8 cellular contexts compared by ENCODE assay signal in the genomic region with DNA sequence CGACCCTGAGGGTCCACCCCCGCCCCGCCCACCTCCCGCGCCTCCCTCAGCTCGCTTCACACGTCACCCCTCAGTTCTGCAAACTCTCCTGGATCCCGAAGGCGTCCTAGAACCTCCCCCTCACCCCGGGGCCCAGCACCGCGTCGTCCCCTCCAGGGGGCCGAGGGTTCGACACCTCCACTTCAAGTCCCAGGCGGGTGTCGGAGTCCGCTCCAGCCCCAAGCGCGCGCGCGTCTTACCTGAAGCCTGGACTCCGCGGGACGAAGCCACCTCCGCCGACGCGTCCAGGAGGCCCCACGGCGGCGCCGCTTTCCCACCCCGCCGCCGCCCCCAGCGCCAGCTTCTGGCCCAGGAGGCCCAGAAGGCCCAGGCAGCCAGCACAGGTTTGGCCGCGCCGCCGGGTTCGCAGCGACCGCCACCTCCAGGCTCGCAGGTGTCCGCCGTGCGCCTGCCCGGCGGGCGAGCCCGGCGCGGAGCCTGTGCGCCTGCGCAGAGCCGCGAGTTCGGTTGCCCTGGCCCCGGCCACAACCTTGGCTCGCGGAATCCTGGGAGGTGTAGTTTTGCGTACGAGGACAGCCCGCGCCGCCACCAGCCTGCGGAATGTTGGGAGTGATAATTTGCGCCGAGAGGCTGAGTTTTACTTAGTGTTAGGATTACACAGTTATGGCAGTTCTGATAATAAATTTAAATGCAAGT. TPM values are rescaled to one million over a fixed set of nuclear protein-coding genes. Genes with fewer than 3 reads are reported as not detected.
DNase-seq lines count a peak whose midpoint lies in the region; ATAC-seq and TF ChIP-seq lines count a peak whose summit lies in the region.

A gene (minus strand): TSS at position 483 of the 696 bp plus-strand sequence. CDS start 24,648 bp downstream, outside the sequence.

- H3K4me1 ChIP-seq in left lung, result peaks cover 13 to 24% of the 10 kb centered on the region in 2 donors

- H3K4me3 ChIP-seq in AG04449 (ENCODE audit: low read depth, low read length) (peak within 1 kb of the TSS; percentile 75), left lung (peak within 1 kb of the TSS; percentile 79 to 86)

- H3K27me3 ChIP-seq in left lung, result no peaks in the 10 kb centered on the region

- CTCF ChIA-PET in AG04449 (lab: Yijun Ruan, JAX), result interaction anchor here (0.7 to 1.2 kb wide), 3 partner anchors 50 to 145 kb away, joined by 3 read pairs; no protein-coding TSS in a partner anchor

- ATAC-seq in GM18909 (IDR thresholded peaks at IDR 0.05; ENCODE audit: poor library complexity, unreplicated experiment) (peak; percentile 75), HG03354 (IDR thresholded peaks at IDR 0.05; ENCODE audit: poor library complexity, severe bottlenecking, unreplicated experiment) (peak; percentile 92), left lung (peak; percentile 97)

- H3K9me3 ChIP-seq in left lung, result no peaks in the 10 kb centered on the region

- POLR2A ChIA-PET in AG04449 (lab: Yijun Ruan, JAX), result no interaction called here

- H3K27ac ChIP-seq in left lung, result peak within 1 kb of the TSS in 1 of 2 donors; percentile 38

- H3K36me3 ChIP-seq in left lung, result no peaks in the 10 kb centered on the region

- DNase-seq in AG04449 (ENCODE audit: low read depth, low spot score), result no peak
- DNase-seq in NCI-H526 treated with DMSO at 0.1 percent for 48 hours (lab: John Stamatoyannopoulos, UW), result peak; percentile 82
- peak; percentile 86 to 89 for DNase-seq in activated CD4-positive, alpha-beta T cell treated with anti-CD3 and anti-CD28 coated beads, Interleukin-2, amount 50 U/mL, for 48 hours
- DNase-seq in dermis blood vessel endothelial cell, result peak; percentile 90
- DNase-seq in left lung, result peak; percentile 93 to 96
- DNase-seq in stimulated activated CD4-positive, alpha-beta T cell treated with anti-CD3 and anti-CD28 coated beads, Interleukin-1b, Interleukin-23, amount 100 ng/mL, for 48 hours, result peak; percentile 87

- intact Hi-C loops in left lung (cut with DNase I), result no loop called here

- TF ChIP-seq CTCF in AG04449 (IDR thresholded peaks at IDR 0.05; ENCODE audit: insufficient read depth, low read length, missing control alignments) (no peak), left lung (IDR thresholded peaks at IDR 0.05) (no peak)

RNA-seq across cellular contexts. Expression of the gene that starts here (rescaled TPM):
- total RNA-seq in dermis blood vessel endothelial cell (3.2 and 7.5 TPM in 2 replicates), left lung (10 to 100 TPM; 15.3 to 15.5 TPM)
